ENCODE assay signal across 17 cellular contexts in the genomic region with DNA sequence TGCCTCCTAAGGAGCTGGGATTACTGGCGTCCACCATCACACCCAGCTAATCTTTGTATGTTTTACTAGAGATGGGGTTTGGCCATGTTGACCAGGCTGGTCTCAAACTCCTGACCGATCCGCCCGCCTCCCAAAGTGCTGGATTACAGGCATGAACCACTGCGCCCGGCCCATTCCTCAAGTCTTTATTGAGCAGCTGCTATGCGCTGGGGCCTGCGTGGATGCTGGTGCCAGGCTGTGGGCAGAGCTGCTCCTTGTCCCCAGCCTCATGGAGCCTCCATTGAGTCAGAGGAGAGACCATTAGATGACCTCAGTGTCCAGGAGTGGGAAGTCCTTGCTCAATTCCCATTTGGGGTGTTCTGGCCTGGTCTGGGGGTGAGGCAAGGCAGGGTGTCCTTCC. TPM values are rescaled to one million over a fixed set of nuclear protein-coding genes. Genes with fewer than 3 reads are reported as not detected.
A peak's percentile ranks its signal among the peaks of the same experiment; 100 is the strongest.
DNase-seq lines count a peak whose midpoint lies in the region; ATAC-seq and TF ChIP-seq lines count a peak whose summit lies in the region.
"Had no signal": no experiment of that assay in that cellular context is flagged by ENCODE, and none has a peak within 500 bp of the region (broad histone marks: within the 10 kb centered on the region; RNA-seq: fewer than 3 reads in every experiment).

No MANE protein-coding gene starts in this region.

- H2BK15ac ChIP-seq in neuronal stem cell (ENCODE audit: low read length) = no peak overlapping the region

- peak overlapping the region; percentile 3 for H3K18ac ChIP-seq in neuronal stem cell (ENCODE audit: low read length)

- no peak overlapping the region for H3K23ac ChIP-seq in neuronal stem cell (ENCODE audit: low read depth, low read length, poor library complexity)

- peak overlapping the region; percentile 21 for H3K27ac ChIP-seq in right cardiac atrium (ENCODE audit: low read length)
- peak overlapping the region; percentile 81 to 93 for H3K27ac ChIP-seq in breast epithelium
- H3K27ac ChIP-seq in neuronal stem cell (replicated peaks; ENCODE audit: low read length) = no peak overlapping the region
- H3K27ac ChIP-seq: KMS-11 had no signal

- ATAC-seq in right cardiac atrium = no peak
- no peak for ATAC-seq in Right ventricle myocardium superior (ENCODE audit: poor library complexity)
- no peak for ATAC-seq in HG02870 (IDR thresholded peaks at IDR 0.05; ENCODE audit: unreplicated experiment)
- no peak for ATAC-seq in GM21360 (IDR thresholded peaks at IDR 0.05; ENCODE audit: unreplicated experiment)
- ATAC-seq: activated CD8-positive, alpha-beta memory T cell treated with anti-CD3 and anti-CD28 coated beads, Interleukin-2, amount 10 ng/mL, durations not matched to agents 7 days and 5 days; activated naive CD8-positive, alpha-beta T cell treated with anti-CD3 and anti-CD28 coated beads, Interleukin-2, amount 50 U/mL, for 24 hours had no signal

- H3K4me2 ChIP-seq in neuronal stem cell (ENCODE audit: insufficient read depth, low read length, poor library complexity, severe bottlenecking) = no peak overlapping the region
- H3K4me2 ChIP-seq: KMS-11 had no signal

- H2BK120ac ChIP-seq in neuronal stem cell (ENCODE audit: low read depth, low read length) = no peak overlapping the region

- no peak overlapping the region for H4K8ac ChIP-seq in neuronal stem cell (ENCODE audit: low read depth, low read length)

- DNase-seq in right cardiac atrium (no peak), Right ventricle myocardium superior (no peak), breast epithelium (ENCODE audit: low spot score in 2 of 2) (no peak), neuronal stem cell (ENCODE audit: low spot score) (no peak), cortex of kidney (lab: John Stamatoyannopoulos, UW) (no peak)
- no peak for DNase-seq in activated CD8-positive, alpha-beta memory T cell treated with anti-CD3 and anti-CD28 coated beads, Interleukin-2, amount 50 U/mL, for 4 hours
- DNase-seq: activated CD8-positive, alpha-beta memory T cell treated with anti-CD3 and anti-CD28 coated beads, Interleukin-2, amount 10 ng/mL, durations not matched to agents 7 days and 5 days; activated naive CD8-positive, alpha-beta T cell treated with anti-CD3 and anti-CD28 coated beads, Interleukin-2, amount 50 U/mL, for 24 hours; Caco-2; mucosa of descending colon; MV-4-11; NCI-H524 treated with DMSO at 0.1 percent for 48 hours; stomach had no signal

- TF ChIP-seq POLR2A in breast epithelium (IDR thresholded peaks at IDR 0.05) = no peak

- no peak for TF ChIP-seq CTCF in breast epithelium (IDR thresholded peaks at IDR 0.05)

- peaks cover 2% of the 10 kb centered on the region for H3K79me1 ChIP-seq in neuronal stem cell (ENCODE audit: low read depth, low read length)

- H3K36me3 ChIP-seq in breast epithelium = no peaks in the 10 kb centered on the region
- peaks cover 0 to 2% of the 10 kb centered on the region in 2 donors for H3K36me3 ChIP-seq in neuronal stem cell (replicated peaks in 1 of 2; ENCODE audit: control insufficient read depth in 2 of 2, insufficient read depth in 2 of 2, low read length in 2 of 2)

- H3K9me3 ChIP-seq in right cardiac atrium (ENCODE audit: control insufficient read depth, low read length) (no peaks in the 10 kb centered on the region), breast epithelium (no peaks in the 10 kb centered on the region), neuronal stem cell (replicated peaks in 1 of 2; ENCODE audit: control insufficient read depth in 2 of 2, insufficient read depth in 1 of 2, low read depth in 1 of 2, low read length in 2 of 2) (peaks cover 0 to 2% of the 10 kb centered on the region in 2 donors)
- H3K9me3 ChIP-seq: Caco-2, mucosa of descending colon, stomach had no signal

- peak overlapping the region; percentile 60 for H2BK5ac ChIP-seq in neuronal stem cell (ENCODE audit: low read length)

- H3K27me3 ChIP-seq in right cardiac atrium (ENCODE audit: control insufficient read depth, insufficient read depth) (no peaks in the 10 kb centered on the region), breast epithelium (no peaks in the 10 kb centered on the region), neuronal stem cell (ENCODE audit: control insufficient read depth in 3 of 3, insufficient read depth in 3 of 3, low read depth in 1 of 3, low read length in 3 of 3) (peaks cover 0 to 21% (median 17%) of the 10 kb centered on the region in 3 experiments)

- peak overlapping the region; percentile 71 for H3K14ac ChIP-seq in neuronal stem cell (ENCODE audit: low read length)

- H4K91ac ChIP-seq in neuronal stem cell (ENCODE audit: low read depth, low read length, poor library complexity) = no peak overlapping the region

- 92% methylated on average over 8 of the region's 8 CpGs for WGBS in right cardiac atrium
- whole genome bisulfite sequencing in neuronal stem cell (ENCODE audit: extremely low coverage in 2 of 2, insufficient read length in 2 of 2, insufficient replicate concordance in 1 of 2), 2 donors = no CpG with 5 or more reads among the region's 8 CpGs

- no peak overlapping the region for H2BK12ac ChIP-seq in neuronal stem cell (ENCODE audit: low read length)

- H3K4ac ChIP-seq in neuronal stem cell (ENCODE audit: low read length) = no peak overlapping the region

- H3K4me1 ChIP-seq in right cardiac atrium (ENCODE audit: control insufficient read depth, insufficient read depth, low read length) (peaks cover 19% of the 10 kb centered on the region), breast epithelium (peaks cover 11 to 17% of the 10 kb centered on the region in 2 donors), neuronal stem cell (ENCODE audit: control insufficient read depth in 2 of 2, insufficient read depth in 1 of 2, low read depth in 1 of 2, low read length in 2 of 2) (peaks cover 14 to 17% of the 10 kb centered on the region in 2 donors)
- H3K4me1 ChIP-seq: Caco-2 had no signal

- H3K4me3 ChIP-seq in right cardiac atrium (ENCODE audit: low read length) = no peak overlapping the region
- H3K4me3 ChIP-seq in breast epithelium = peak overlapping the region in 1 of 3 donors; percentile 99
- H3K4me3 ChIP-seq in neuronal stem cell (ENCODE audit: low read length in 2 of 2) = no peak overlapping the region
- H3K4me3 ChIP-seq: mucosa of descending colon had no signal

- no peak overlapping the region for H2AFZ ChIP-seq in neuronal stem cell (ENCODE audit: low read length)

- intact Hi-C loops in right cardiac atrium (cut with DNase I) = no loop called here
- intact Hi-C loops in Right ventricle myocardium superior (cut with DNase I) = no loop called here
- intact Hi-C loops in breast epithelium (cut with DNase I; ENCODE audit: low total_unique reads) = no loop called here

- no peak overlapping the region for H3K9ac ChIP-seq in neuronal stem cell (ENCODE audit: low read depth, low read length, poor library complexity)
- H3K9ac ChIP-seq: KMS-11 had no signal

- H2AK5ac ChIP-seq in neuronal stem cell (ENCODE audit: low read depth, low read length) = peak overlapping the region; percentile 79

RNA-seq across cellular contexts. Expression of a gene that starts 4.2 kb away (rescaled TPM):
- 10 to 100 TPM in 1 of 4 donors, 1 to 10 TPM in 3; 5.9 to 89.3 (median 7.8) TPM for total RNA-seq in right cardiac atrium
- 24.1 TPM for polyA plus RNA-seq in right cardiac atrium
- 13.9 TPM for total RNA-seq in Right ventricle myocardium superior
- 100 to 1,000 TPM in 2 of 3 donors, 10 to 100 TPM in 1; 90.9 to 186 (median 118) TPM for total RNA-seq in breast epithelium
- polyA plus RNA-seq in neuronal stem cell (2013, experiment 1 of 2) = 2.7 TPM
- polyA plus RNA-seq in neuronal stem cell (2013, experiment 2 of 2) = 3.0 TPM
- total RNA-seq: neural crest cell had no signal

RNA-seq across cellular contexts. Expression of a gene that starts 22.0 kb away (rescaled TPM):
- total RNA-seq in right cardiac atrium (100 to 1,000 TPM; 145 to 201 (median 158) TPM), Right ventricle myocardium superior (136 TPM), breast epithelium (10 to 100 TPM; 39.5 to 57.7 (median 41.3) TPM)
- 157 TPM for polyA plus RNA-seq in right cardiac atrium
- 104 TPM for polyA plus RNA-seq in neuronal stem cell (2013, experiment 1 of 2)
- 102 TPM for polyA plus RNA-seq in neuronal stem cell (2013, experiment 2 of 2)

RNA-seq across cellular contexts. Expression of a gene that starts 25.1 kb away (rescaled TPM):
- 10 to 100 TPM; 10.1 to 14.0 (median 13.2) TPM for total RNA-seq in right cardiac atrium
- 12.5 TPM for polyA plus RNA-seq in right cardiac atrium
- total RNA-seq in Right ventricle myocardium superior = 21.8 TPM
- 10 to 100 TPM in 1 of 3 donors, 1 to 10 TPM in 2; 5.6 to 26.2 (median 7.8) TPM for total RNA-seq in breast epithelium
- polyA plus RNA-seq in neuronal stem cell (2013, experiment 1 of 2) = 0.50 TPM
- polyA plus RNA-seq in neuronal stem cell (2013, experiment 2 of 2) = 0.57 TPM

RNA-seq across cellular contexts. Expression of a gene that starts 45.0 kb away (rescaled TPM):
- total RNA-seq in right cardiac atrium (100 to 1,000 TPM in 3 of 4 donors, 10 to 100 TPM in 1; 94.2 to 106 (median 104) TPM), Right ventricle myocardium superior (100.0 TPM), breast epithelium (100 to 1,000 TPM; 126 to 224 (median 132) TPM)
- polyA plus RNA-seq in right cardiac atrium = 107 TPM
- 25.7 TPM for polyA plus RNA-seq in neuronal stem cell (2013, experiment 1 of 2)
- 24.5 TPM for polyA plus RNA-seq in neuronal stem cell (2013, experiment 2 of 2)

RNA-seq across cellular contexts. Expression of a gene that starts 46.8 kb away (rescaled TPM):
- 1,000 to 10,000 TPM in 2 of 4 donors, 100 to 1,000 TPM in 2; 887 to 1,230 (median 1,019) TPM for total RNA-seq in right cardiac atrium
- 621 TPM for polyA plus RNA-seq in right cardiac atrium
- total RNA-seq in Right ventricle myocardium superior = 1,119 TPM
- total RNA-seq in breast epithelium = 1,000 to 10,000 TPM in 1 of 3 donors, 100 to 1,000 TPM in 2; 676 to 1,337 (median 789) TPM
- 2,413 TPM for polyA plus RNA-seq in neuronal stem cell (2013, experiment 1 of 2)
- polyA plus RNA-seq in neuronal stem cell (2013, experiment 2 of 2) = 2,325 TPM
